22 cellular contexts compared by ENCODE assay signal in the genomic region with DNA sequence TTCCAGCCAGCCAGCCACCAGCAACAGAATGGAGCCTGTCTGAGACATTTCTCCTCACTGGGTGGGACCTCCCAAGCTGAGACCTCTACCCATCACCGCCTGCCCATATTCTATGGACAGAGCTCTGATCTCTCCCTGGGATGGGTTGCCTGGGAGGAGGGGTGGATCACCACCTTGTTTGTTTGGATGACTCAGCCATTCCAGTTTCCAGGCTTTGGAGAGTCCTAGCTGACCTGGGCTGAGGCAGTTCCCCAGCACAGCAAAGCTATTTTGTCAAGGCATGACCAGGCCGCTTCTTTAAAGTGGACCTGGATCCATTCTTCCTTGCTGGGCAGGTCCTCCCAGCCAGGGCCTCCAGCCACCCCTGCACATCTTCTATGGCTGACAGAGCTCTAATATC.
"Had no signal": no experiment of that assay in that cellular context is flagged by ENCODE, and none has a peak within 500 bp of the region (broad histone marks: within the 10 kb centered on the region; RNA-seq: fewer than 3 reads in every experiment).

No MANE protein-coding gene starts in this region.

- DNase-seq: activated B cell treated with CpG ODN at 0.5 μM for 24 hours; activated CD4-positive, alpha-beta T cell treated with anti-CD3 and anti-CD28 coated beads for 36 hours; activated CD4-positive, alpha-beta T cell treated with anti-CD3 and anti-CD28 coated beads, Interleukin-2, amount 50 U/mL, for 48 hours; activated effector memory CD4-positive, alpha-beta T cell treated with Interleukin-2 at 50 U/mL for 16 hours; activated naive CD4-positive, alpha-beta T cell treated with anti-CD3 and anti-CD28 coated beads for 36 hours; activated naive CD8-positive, alpha-beta T cell treated with anti-CD3 and anti-CD28 coated beads, Interleukin-2, amount 10 ng/mL, durations not matched to agents 7 days and 5 days; activated T-cell treated with anti-CD3 and anti-CD28 coated beads, Interleukin-2, amount 50 U/mL, for 48 hours; amniotic stem cell; cerebellar nuclear complex; foreskin keratinocyte; kidney; lower lobe of right lung; naive thymus-derived CD4-positive, alpha-beta T cell; stimulated activated CD4-positive, alpha-beta T cell treated with anti-CD3 and anti-CD28 coated beads, Interleukin-4, amount 100 ng/mL, for 1 hour; stimulated activated naive CD4-positive, alpha-beta T cell; T-helper 17 cell; testis had no signal

- FAIRE-seq: endometrium, kidney had no signal

- H3K36me3 Mint-ChIP-seq: activated naive CD8-positive, alpha-beta T cell treated with anti-CD3 and anti-CD28 coated beads, Interleukin-2, amount 10 ng/mL, durations not matched to agents 7 days and 5 days; naive thymus-derived CD4-positive, alpha-beta T cell; type B pancreatic cell had no signal

- H3K27me3 ChIP-seq: foreskin keratinocyte, testis had no signal

- H3K9me3 ChIP-seq: lower lobe of right lung, testis had no signal

- H3K36me3 ChIP-seq: lower lobe of right lung had no signal

- H3K4me3 ChIP-seq: coronary artery, lower lobe of right lung, testis had no signal

- H3K27ac ChIP-seq: coronary artery, foreskin keratinocyte, lower lobe of right lung, testis had no signal

- H3K4me1 ChIP-seq: foreskin keratinocyte, lower lobe of right lung, testis had no signal

- H3K27ac Mint-ChIP-seq: activated B cell treated with CpG ODN at 0.5 μM for 24 hours; activated CD4-positive, alpha-beta T cell treated with anti-CD3 and anti-CD28 coated beads for 36 hours; activated naive CD4-positive, alpha-beta T cell treated with anti-CD3 and anti-CD28 coated beads for 36 hours; activated naive CD8-positive, alpha-beta T cell treated with anti-CD3 and anti-CD28 coated beads, Interleukin-2, amount 10 ng/mL, durations not matched to agents 7 days and 5 days; naive thymus-derived CD4-positive, alpha-beta T cell; T-helper 17 cell; type B pancreatic cell had no signal

- H3K4me3 Mint-ChIP-seq: activated B cell treated with CpG ODN at 0.5 μM for 24 hours; activated CD4-positive, alpha-beta T cell treated with anti-CD3 and anti-CD28 coated beads for 36 hours; activated naive CD4-positive, alpha-beta T cell treated with anti-CD3 and anti-CD28 coated beads for 36 hours; activated naive CD8-positive, alpha-beta T cell treated with anti-CD3 and anti-CD28 coated beads, Interleukin-2, amount 10 ng/mL, durations not matched to agents 7 days and 5 days; naive thymus-derived CD4-positive, alpha-beta T cell; neural crest cell; T-helper 17 cell; type B pancreatic cell had no signal

- ATAC-seq: activated CD4-positive, alpha-beta T cell treated with anti-CD3 and anti-CD28 coated beads for 36 hours; foreskin keratinocyte; left lobe of liver; naive thymus-derived CD4-positive, alpha-beta T cell; T-helper 17 cell had no signal

- H3K27me3 Mint-ChIP-seq: activated B cell treated with CpG ODN at 0.5 μM for 24 hours; activated CD4-positive, alpha-beta T cell treated with anti-CD3 and anti-CD28 coated beads for 36 hours; activated naive CD8-positive, alpha-beta T cell treated with anti-CD3 and anti-CD28 coated beads, Interleukin-2, amount 10 ng/mL, durations not matched to agents 7 days and 5 days; naive thymus-derived CD4-positive, alpha-beta T cell; T-helper 17 cell; type B pancreatic cell had no signal

- H3K4me1 Mint-ChIP-seq: activated B cell treated with CpG ODN at 0.5 μM for 24 hours; activated CD4-positive, alpha-beta T cell treated with anti-CD3 and anti-CD28 coated beads for 36 hours; activated naive CD8-positive, alpha-beta T cell treated with anti-CD3 and anti-CD28 coated beads, Interleukin-2, amount 10 ng/mL, durations not matched to agents 7 days and 5 days; naive thymus-derived CD4-positive, alpha-beta T cell; neural crest cell; T-helper 17 cell had no signal
